In genomic region chr21:35697321-35697808, GRCh38 we compare ENCODE assay signal across 9 cellular contexts.
DNase-seq lines count a peak whose midpoint lies in the region; ATAC-seq and TF ChIP-seq lines count a peak whose summit lies in the region.
"Had no signal": no experiment of that assay in that cellular context is flagged by ENCODE, and none has a peak within 500 bp of the region (broad histone marks: within the 10 kb centered on the region; RNA-seq: fewer than 3 reads in every experiment).

No MANE protein-coding gene starts in this region.

- peaks cover 0 to under 1% of the 10 kb centered on the region in 2 donors for H3K4me1 Mint-ChIP-seq in natural killer cell treated with Interleukin-12 subunit alpha and Interleukin-12 subunit beta and Interleukin-15 and Interleukin-18, amount 100 ng/mL, for 72 hours (ENCODE audit: low read depth in 2 of 2)

- no peak overlapping the region for H3K9ac ChIP-seq in colonic mucosa (ENCODE audit: low read depth in 2 of 2, low read length in 2 of 2)

- no peak overlapping the region for H3K4me3 Mint-ChIP-seq in natural killer cell treated with Interleukin-12 subunit alpha and Interleukin-12 subunit beta and Interleukin-15 and Interleukin-18, amount 100 ng/mL, for 72 hours
- H3K4me3 Mint-ChIP-seq: activated naive CD8-positive, alpha-beta T cell treated with anti-CD3 and anti-CD28 coated beads for 36 hours had no signal

- DNase-seq in GM04504 (ENCODE audit: low read depth) = peak; percentile 3
- peak; percentile 73 for DNase-seq in NCI-H2107 (lab: John Stamatoyannopoulos, UW)
- peak; percentile 39 for DNase-seq in colonic mucosa
- peak; percentile 64 to 89 (median 87) for DNase-seq in ovary
- no peak for DNase-seq in natural killer cell treated with Interleukin-12 subunit alpha and Interleukin-12 subunit beta and Interleukin-15 and Interleukin-18, amount 100 ng/mL, for 72 hours (ENCODE audit: low spot score)
- no peak for DNase-seq in SIG-M5 treated with dmso at 0.1 percent for 504 hours (lab: John Stamatoyannopoulos, UW; ENCODE audit: unreplicated experiment)
- no peak for DNase-seq in effector memory CD4-positive, alpha-beta T cell
- no peak for DNase-seq in central memory CD4-positive, alpha-beta T cell
- DNase-seq: activated naive CD8-positive, alpha-beta T cell treated with anti-CD3 and anti-CD28 coated beads for 36 hours had no signal

- TF ChIP-seq POLR2A in ovary (IDR thresholded peaks at IDR 0.05) = no peak

- H3K9me3 ChIP-seq in colonic mucosa = no peaks in the 10 kb centered on the region
- H3K9me3 ChIP-seq in ovary = no peaks in the 10 kb centered on the region
- H3K9me3 ChIP-seq in effector memory CD4-positive, alpha-beta T cell (ENCODE audit: control insufficient read depth, low read length) = no peaks in the 10 kb centered on the region

- H3K4me1 ChIP-seq in colonic mucosa (no peaks in the 10 kb centered on the region), ovary (ENCODE audit: insufficient read depth) (peaks cover 11% of the 10 kb centered on the region)
- no peaks in the 10 kb centered on the region for H3K4me1 ChIP-seq in effector memory CD4-positive, alpha-beta T cell (ENCODE audit: control insufficient read depth, insufficient read depth, low read length, poor library complexity, severe bottlenecking)

- intact Hi-C loops in colonic mucosa (cut with DNase I) = no loop called here
- intact Hi-C loops in ovary (cut with DNase I) = no loop called here

- H3K27ac Mint-ChIP-seq in natural killer cell treated with Interleukin-12 subunit alpha and Interleukin-12 subunit beta and Interleukin-15 and Interleukin-18, amount 100 ng/mL, for 72 hours = no peak overlapping the region
- H3K27ac Mint-ChIP-seq: activated naive CD8-positive, alpha-beta T cell treated with anti-CD3 and anti-CD28 coated beads for 36 hours had no signal

- H3K36me3 Mint-ChIP-seq in natural killer cell treated with Interleukin-12 subunit alpha and Interleukin-12 subunit beta and Interleukin-15 and Interleukin-18, amount 100 ng/mL, for 72 hours = no peaks in the 10 kb centered on the region
- H3K36me3 Mint-ChIP-seq: activated naive CD8-positive, alpha-beta T cell treated with anti-CD3 and anti-CD28 coated beads for 36 hours had no signal

- TF ChIP-seq EP300 in ovary (IDR thresholded peaks at IDR 0.05) = no peak

- ATAC-seq in natural killer cell treated with Interleukin-12 subunit alpha and Interleukin-12 subunit beta and Interleukin-15 and Interleukin-18, amount 100 ng/mL, for 72 hours = no peak

- H3K36me3 ChIP-seq in colonic mucosa (no peaks in the 10 kb centered on the region), ovary (no peaks in the 10 kb centered on the region)
- no peaks in the 10 kb centered on the region for H3K36me3 ChIP-seq in effector memory CD4-positive, alpha-beta T cell (ENCODE audit: control insufficient read depth, insufficient read depth, low read length)

- WGBS in ovary, 3 donors = 1 to 10% (median 3%) methylated on average over 3 of the region's 3 CpGs

- peaks cover 14 to 38% of the 10 kb centered on the region in 2 donors for H3K27me3 Mint-ChIP-seq in natural killer cell treated with Interleukin-12 subunit alpha and Interleukin-12 subunit beta and Interleukin-15 and Interleukin-18, amount 100 ng/mL, for 72 hours

- no peak for TF ChIP-seq CTCF in colonic mucosa (IDR thresholded peaks at IDR 0.05)
- TF ChIP-seq CTCF in ovary (IDR thresholded peaks at IDR 0.05) = no peak

- no peaks in the 10 kb centered on the region for H3K9me3 Mint-ChIP-seq in natural killer cell treated with Interleukin-12 subunit alpha and Interleukin-12 subunit beta and Interleukin-15 and Interleukin-18, amount 100 ng/mL, for 72 hours
- H3K9me3 Mint-ChIP-seq: activated naive CD8-positive, alpha-beta T cell treated with anti-CD3 and anti-CD28 coated beads for 36 hours had no signal

- H3K27ac ChIP-seq in colonic mucosa (no peak overlapping the region), ovary (no peak overlapping the region)
- H3K27ac ChIP-seq in effector memory CD4-positive, alpha-beta T cell (ENCODE audit: insufficient read depth, low read length, poor library complexity, severe bottlenecking) = no peak overlapping the region

- no peak overlapping the region for H3K4me3 ChIP-seq in colonic mucosa
- H3K4me3 ChIP-seq in ovary = no peak overlapping the region
- H3K4me3 ChIP-seq in effector memory CD4-positive, alpha-beta T cell (ENCODE audit: insufficient read depth, low read depth, low read length, poor library complexity, severe bottlenecking) = no peak overlapping the region

- no peaks in the 10 kb centered on the region for H3K27me3 ChIP-seq in colonic mucosa
- H3K27me3 ChIP-seq in ovary = no peaks in the 10 kb centered on the region
- H3K27me3 ChIP-seq in effector memory CD4-positive, alpha-beta T cell (replicated peaks; ENCODE audit: control insufficient read depth, insufficient read depth, low read length, poor library complexity, severe bottlenecking) = no peaks in the 10 kb centered on the region

Comparison
In these comparisons a context has a peak if more than half of its experiments do, and no peak if none do; other contexts are left out.
1. DNase-seq: peak in GM04504 (single experiment), NCI-H2107 (single experiment), colonic mucosa (single experiment) and ovary (5 of 5); none in natural killer cell treated with Interleukin-12 subunit alpha and Interleukin-12 subunit beta and Interleukin-15 and Interleukin-18, amount 100 ng/mL, for 72 hours (single experiment), SIG-M5 treated with dmso at 0.1 percent for 504 hours (single experiment), effector memory CD4-positive, alpha-beta T cell (0 of 3) and central memory CD4-positive, alpha-beta T cell (single experiment).